9 cellular contexts compared by ENCODE assay signal in the genomic region with DNA sequence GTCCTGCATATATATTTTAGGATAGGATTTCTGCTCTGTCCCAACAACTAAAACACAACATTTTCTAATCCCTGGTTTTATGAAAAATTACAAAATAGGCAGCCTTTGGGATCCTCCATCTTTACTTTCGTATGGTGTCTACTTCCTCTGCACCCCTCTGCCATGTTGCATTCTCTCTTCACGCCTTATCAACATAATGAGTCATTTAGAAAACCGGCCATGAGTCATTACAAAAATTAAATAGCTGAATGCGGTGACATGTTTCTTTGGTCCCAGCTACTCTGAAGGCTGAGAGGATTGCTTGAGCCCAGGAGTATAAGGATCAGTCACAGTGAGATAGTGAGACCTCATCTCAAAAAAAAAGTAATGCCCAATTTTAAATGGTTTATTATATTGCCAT.
A peak's percentile ranks its signal among the peaks of the same experiment; 100 is the strongest.
DNase-seq lines count a peak whose midpoint lies in the region; ATAC-seq, FAIRE-seq and TF ChIP-seq lines count a peak whose summit lies in the region.
"Had no signal": no experiment of that assay in that cellular context is flagged by ENCODE, and none has a peak within 500 bp of the region (broad histone marks: within the 10 kb centered on the region; RNA-seq: fewer than 3 reads in every experiment).

No MANE protein-coding gene starts in this region.

- POLR2A ChIA-PET in activated CD4-positive, alpha-beta memory T cell treated with anti-CD3 and anti-CD28 coated beads for 36 hours (lab: Charles Lee), result no interaction called here
- POLR2A ChIA-PET in activated CD4-positive, alpha-beta memory T cell treated with anti-CD3 and anti-CD28 coated beads, Interleukin-2, amount 10 ng/mL, durations not matched to agents 7 days and 5 days (lab: Charles Lee), result no interaction called here

- ATAC-seq in HG02938 (IDR thresholded peaks at IDR 0.05; ENCODE audit: unreplicated experiment), result peak; percentile 88
- ATAC-seq in stimulated activated effector memory CD8-positive, alpha-beta T cell treated with anti-CD3 and anti-CD28 coated beads, Interleukin-12 subunit alpha, Interleukin-12 subunit beta, amount 100 ng/mL, for 72 hours, result peak; percentile 96
- ATAC-seq in gastroesophageal sphincter, result no peak

- H3K36me3 ChIP-seq in gastroesophageal sphincter, result no peaks in the 10 kb centered on the region

- peak; percentile 9 for DNase-seq in activated CD4-positive, alpha-beta memory T cell treated with anti-CD3 and anti-CD28 coated beads for 36 hours
- no peak for DNase-seq in activated CD4-positive, alpha-beta memory T cell treated with anti-CD3 and anti-CD28 coated beads, Interleukin-2, amount 10 ng/mL, durations not matched to agents 7 days and 5 days
- peak; percentile 60 for DNase-seq in OCI-M1 (lab: John Stamatoyannopoulos, UW)
- DNase-seq in stimulated activated effector memory CD8-positive, alpha-beta T cell treated with anti-CD3 and anti-CD28 coated beads, Interleukin-12 subunit alpha, Interleukin-12 subunit beta, amount 100 ng/mL, for 72 hours (ENCODE audit: low spot score in 2 of 2), result no peak
- no peak for DNase-seq in stimulated activated CD4-positive, alpha-beta T cell treated with anti-CD3 and anti-CD28 coated beads, Interleukin-4, amount 100 ng/mL, for 24 hours
- DNase-seq in HTR-8/SVneo (ENCODE audit: insufficient read length, low spot score), result no peak

- no peak overlapping the region for H3K27ac Mint-ChIP-seq in activated CD4-positive, alpha-beta memory T cell treated with anti-CD3 and anti-CD28 coated beads for 36 hours
- no peak overlapping the region for H3K27ac Mint-ChIP-seq in activated CD4-positive, alpha-beta memory T cell treated with anti-CD3 and anti-CD28 coated beads, Interleukin-2, amount 10 ng/mL, durations not matched to agents 7 days and 5 days
- no peak overlapping the region for H3K27ac Mint-ChIP-seq in stimulated activated effector memory CD8-positive, alpha-beta T cell treated with anti-CD3 and anti-CD28 coated beads, Interleukin-12 subunit alpha, Interleukin-12 subunit beta, amount 100 ng/mL, for 72 hours

- intact Hi-C loops in activated CD4-positive, alpha-beta memory T cell treated with anti-CD3 and anti-CD28 coated beads for 36 hours (cut with micrococcal nuclease), result no loop called here

- no peaks in the 10 kb centered on the region for H3K4me1 Mint-ChIP-seq in activated CD4-positive, alpha-beta memory T cell treated with anti-CD3 and anti-CD28 coated beads for 36 hours (ENCODE audit: low read depth)
- H3K4me1 Mint-ChIP-seq in activated CD4-positive, alpha-beta memory T cell treated with anti-CD3 and anti-CD28 coated beads, Interleukin-2, amount 10 ng/mL, durations not matched to agents 7 days and 5 days, result peaks cover 4% of the 10 kb centered on the region
- no peaks in the 10 kb centered on the region for H3K4me1 Mint-ChIP-seq in stimulated activated effector memory CD8-positive, alpha-beta T cell treated with anti-CD3 and anti-CD28 coated beads, Interleukin-12 subunit alpha, Interleukin-12 subunit beta, amount 100 ng/mL, for 72 hours

- H3K36me3 Mint-ChIP-seq in activated CD4-positive, alpha-beta memory T cell treated with anti-CD3 and anti-CD28 coated beads for 36 hours, result no peaks in the 10 kb centered on the region
- no peaks in the 10 kb centered on the region for H3K36me3 Mint-ChIP-seq in activated CD4-positive, alpha-beta memory T cell treated with anti-CD3 and anti-CD28 coated beads, Interleukin-2, amount 10 ng/mL, durations not matched to agents 7 days and 5 days (ENCODE audit: low read depth)
- H3K36me3 Mint-ChIP-seq in stimulated activated effector memory CD8-positive, alpha-beta T cell treated with anti-CD3 and anti-CD28 coated beads, Interleukin-12 subunit alpha, Interleukin-12 subunit beta, amount 100 ng/mL, for 72 hours, result no peaks in the 10 kb centered on the region

- no peak overlapping the region for H3K27ac ChIP-seq in gastroesophageal sphincter

- FAIRE-seq in HTR-8/SVneo (lab: Jason Lieb, UNC), result no peak
- FAIRE-seq: A204.1 had no signal

- TF ChIP-seq EP300 in gastroesophageal sphincter (IDR thresholded peaks at IDR 0.05), result no peak

- peaks cover 11 to 31% (median 17%) of the 10 kb centered on the region in 3 donors for H3K4me1 ChIP-seq in gastroesophageal sphincter

- H3K27me3 ChIP-seq in gastroesophageal sphincter, result no peaks in the 10 kb centered on the region

- WGBS in gastroesophageal sphincter (ENCODE audit: low coverage in 1 of 2), 2 donors, result 79 to 82% methylated on average over 4 of the region's 4 CpGs

- H3K9me3 ChIP-seq in gastroesophageal sphincter, result no peaks in the 10 kb centered on the region

- H3K4me3 Mint-ChIP-seq in activated CD4-positive, alpha-beta memory T cell treated with anti-CD3 and anti-CD28 coated beads for 36 hours, result no peak overlapping the region
- no peak overlapping the region for H3K4me3 Mint-ChIP-seq in activated CD4-positive, alpha-beta memory T cell treated with anti-CD3 and anti-CD28 coated beads, Interleukin-2, amount 10 ng/mL, durations not matched to agents 7 days and 5 days
- H3K4me3 Mint-ChIP-seq in stimulated activated effector memory CD8-positive, alpha-beta T cell treated with anti-CD3 and anti-CD28 coated beads, Interleukin-12 subunit alpha, Interleukin-12 subunit beta, amount 100 ng/mL, for 72 hours, result no peak overlapping the region

- peaks cover 10% of the 10 kb centered on the region for H3K27me3 Mint-ChIP-seq in activated CD4-positive, alpha-beta memory T cell treated with anti-CD3 and anti-CD28 coated beads for 36 hours
- peaks cover 21% of the 10 kb centered on the region for H3K27me3 Mint-ChIP-seq in activated CD4-positive, alpha-beta memory T cell treated with anti-CD3 and anti-CD28 coated beads, Interleukin-2, amount 10 ng/mL, durations not matched to agents 7 days and 5 days

- CTCF ChIA-PET in activated CD4-positive, alpha-beta memory T cell treated with anti-CD3 and anti-CD28 coated beads for 36 hours (lab: Charles Lee), result no interaction called here
- CTCF ChIA-PET in activated CD4-positive, alpha-beta memory T cell treated with anti-CD3 and anti-CD28 coated beads, Interleukin-2, amount 10 ng/mL, durations not matched to agents 7 days and 5 days (lab: Charles Lee), result no interaction called here

- TF ChIP-seq POLR2A in gastroesophageal sphincter (IDR thresholded peaks at IDR 0.05), result no peak

- no peak for TF ChIP-seq CTCF in gastroesophageal sphincter (IDR thresholded peaks at IDR 0.05)

- no peak overlapping the region for H3K4me3 ChIP-seq in gastroesophageal sphincter

- no peaks in the 10 kb centered on the region for H3K9me3 Mint-ChIP-seq in activated CD4-positive, alpha-beta memory T cell treated with anti-CD3 and anti-CD28 coated beads for 36 hours
- peaks cover 3% of the 10 kb centered on the region for H3K9me3 Mint-ChIP-seq in activated CD4-positive, alpha-beta memory T cell treated with anti-CD3 and anti-CD28 coated beads, Interleukin-2, amount 10 ng/mL, durations not matched to agents 7 days and 5 days
- H3K9me3 Mint-ChIP-seq in stimulated activated effector memory CD8-positive, alpha-beta T cell treated with anti-CD3 and anti-CD28 coated beads, Interleukin-12 subunit alpha, Interleukin-12 subunit beta, amount 100 ng/mL, for 72 hours, result no peaks in the 10 kb centered on the region

Comparison
In these comparisons a context has a peak if more than half of its experiments do, and no peak if none do; other contexts are left out.
1. DNase-seq: peak in activated CD4-positive, alpha-beta memory T cell treated with anti-CD3 and anti-CD28 coated beads for 36 hours (single experiment) and OCI-M1 (single experiment); none in activated CD4-positive, alpha-beta memory T cell treated with anti-CD3 and anti-CD28 coated beads, Interleukin-2, amount 10 ng/mL, durations not matched to agents 7 days and 5 days (single experiment), stimulated activated effector memory CD8-positive, alpha-beta T cell treated with anti-CD3 and anti-CD28 coated beads, Interleukin-12 subunit alpha, Interleukin-12 subunit beta, amount 100 ng/mL, for 72 hours (0 of 2), stimulated activated CD4-positive, alpha-beta T cell treated with anti-CD3 and anti-CD28 coated beads, Interleukin-4, amount 100 ng/mL, for 24 hours (single experiment) and HTR-8/SVneo (single experiment).